Comparison of ENCODE assay signal across 24 cellular contexts in genomic region chr14:103492156-103492555, GRCh38.
"Had no signal": no experiment of that assay in that cellular context is flagged by ENCODE, and none has a peak within 500 bp of the region (broad histone marks: within the 10 kb centered on the region; RNA-seq: fewer than 3 reads in every experiment).

No MANE protein-coding gene starts in this region.

- H3K27ac ChIP-seq: ovary, prostate gland, right atrium auricular region, spleen had no signal

- H3K9me3 ChIP-seq: esophagus squamous epithelium, heart left ventricle, ovary, prostate gland, right atrium auricular region, spleen, upper lobe of left lung had no signal

- H3K36me3 ChIP-seq: ovary, prostate gland had no signal

- H3K4me1 ChIP-seq: prostate gland, spleen had no signal

- H3K4me3 Mint-ChIP-seq: activated B cell treated with CpG ODN at 0.5 μM for 24 hours; activated CD4-positive, alpha-beta T cell treated with anti-CD3 and anti-CD28 coated beads for 36 hours; activated naive CD4-positive, alpha-beta T cell treated with anti-CD3 and anti-CD28 coated beads, Interleukin-2, amount 10 ng/mL, durations not matched to agents 7 days and 5 days; activated T-cell treated with anti-CD3 and anti-CD28 coated beads, Interleukin-2, amount 50 U/mL, for 72 hours; brain; mesothelial cell of epicardium; natural killer cell; T-helper 17 cell had no signal

- DNase-seq: activated B cell treated with CpG ODN at 0.5 μM for 24 hours; activated CD4-positive, alpha-beta T cell treated with anti-CD3 and anti-CD28 coated beads for 36 hours; activated CD4-positive, alpha-beta T cell treated with anti-CD3 and anti-CD28 coated beads, Interleukin-2, amount 50 U/mL, for 48 hours; activated CD8-positive, alpha-beta memory T cell treated with anti-CD3 and anti-CD28 coated beads, Interleukin-2, amount 50 U/mL, for 48 hours; activated effector memory CD4-positive, alpha-beta T cell treated with anti-CD3 and anti-CD28 coated beads, Interleukin-2, amount 50 U/mL, for 16 hours; activated naive CD4-positive, alpha-beta T cell treated with anti-CD3 and anti-CD28 coated beads, Interleukin-2, amount 10 ng/mL, durations not matched to agents 7 days and 5 days; activated T-cell treated with anti-CD3 and anti-CD28 coated beads, Interleukin-2, amount 50 U/mL, for 72 hours; effector memory CD4-positive, alpha-beta T cell; esophagus squamous epithelium; heart left ventricle; left cardiac atrium; natural killer cell; ovary; spleen; stimulated activated CD4-positive, alpha-beta T cell treated with anti-CD3 and anti-CD28 coated beads, Interleukin-4, amount 100 ng/mL, for 1 hour; stimulated activated naive CD4-positive, alpha-beta T cell; SW 1271; T-helper 17 cell; upper lobe of left lung had no signal

- H3K9me3 Mint-ChIP-seq: activated B cell treated with CpG ODN at 0.5 μM for 24 hours; activated naive CD4-positive, alpha-beta T cell treated with anti-CD3 and anti-CD28 coated beads, Interleukin-2, amount 10 ng/mL, durations not matched to agents 7 days and 5 days; activated T-cell treated with anti-CD3 and anti-CD28 coated beads, Interleukin-2, amount 50 U/mL, for 72 hours; brain; mesothelial cell of epicardium; natural killer cell had no signal

- ATAC-seq: activated CD4-positive, alpha-beta T cell treated with anti-CD3 and anti-CD28 coated beads for 36 hours; activated T-cell treated with anti-CD3 and anti-CD28 coated beads, Interleukin-2, amount 50 U/mL, for 72 hours; heart left ventricle; left cardiac atrium; natural killer cell; T-helper 17 cell had no signal

- H3K4me1 Mint-ChIP-seq: activated B cell treated with CpG ODN at 0.5 μM for 24 hours; activated CD4-positive, alpha-beta T cell treated with anti-CD3 and anti-CD28 coated beads for 36 hours; activated naive CD4-positive, alpha-beta T cell treated with anti-CD3 and anti-CD28 coated beads, Interleukin-2, amount 10 ng/mL, durations not matched to agents 7 days and 5 days; mesothelial cell of epicardium; natural killer cell had no signal

- H3K27me3 ChIP-seq: esophagus squamous epithelium, heart left ventricle, ovary, right atrium auricular region, spleen, upper lobe of left lung had no signal

- H3K27me3 Mint-ChIP-seq: activated B cell treated with CpG ODN at 0.5 μM for 24 hours; activated CD4-positive, alpha-beta T cell treated with anti-CD3 and anti-CD28 coated beads for 36 hours; activated naive CD4-positive, alpha-beta T cell treated with anti-CD3 and anti-CD28 coated beads, Interleukin-2, amount 10 ng/mL, durations not matched to agents 7 days and 5 days; brain; T-helper 17 cell had no signal

- H3K4me3 ChIP-seq: esophagus squamous epithelium, heart left ventricle, lung, ovary, prostate gland, right atrium auricular region, spleen, upper lobe of left lung had no signal

- H3K27ac Mint-ChIP-seq: activated B cell treated with CpG ODN at 0.5 μM for 24 hours; activated CD4-positive, alpha-beta T cell treated with anti-CD3 and anti-CD28 coated beads for 36 hours; activated naive CD4-positive, alpha-beta T cell treated with anti-CD3 and anti-CD28 coated beads, Interleukin-2, amount 10 ng/mL, durations not matched to agents 7 days and 5 days; mesothelial cell of epicardium had no signal
